In genomic region chr7:154953006-154953684, GRCh38 we compare ENCODE assay signal across 8 cellular contexts. TPM values are rescaled to one million over a fixed set of nuclear protein-coding genes. Genes with fewer than 3 reads are reported as not detected.
DNase-seq lines count a peak whose midpoint lies in the region; ATAC-seq and TF ChIP-seq lines count a peak whose summit lies in the region.

No MANE protein-coding gene starts in this region.

- no peak overlapping the region for H3K9ac ChIP-seq in SK-N-SH

- WGBS in SK-N-SH (ENCODE audit: low lambda C conversion rate), result 85% methylated on average over 9 of the region's 9 CpGs

- TF ChIP-seq CTCF in C4-2B (conservative IDR thresholded peaks at IDR 0.05) (peak; percentile 93), SK-N-SH (IDR thresholded peaks at IDR 0.05) (peak; percentile 86)

- H3K27ac ChIP-seq in C4-2B (no peak overlapping the region), SK-N-SH (ENCODE audit: low read depth in 2 of 2, low read length in 1 of 2) (no peak overlapping the region)

- peak; percentile 48 for TF ChIP-seq RAD21 in SK-N-SH (IDR thresholded peaks at IDR 0.05; ENCODE audit: low read length)

- H3K36me3 ChIP-seq in SK-N-SH (replicated peaks in 1 of 2; ENCODE audit: control insufficient read depth in 1 of 2, insufficient read depth in 2 of 2, low read length in 1 of 2), result peaks cover 73 to 80% of the 10 kb centered on the region in 2 experiments

- no peaks in the 10 kb centered on the region for H3K9me2 ChIP-seq in SK-N-SH

- no peaks in the 10 kb centered on the region for H3K79me2 ChIP-seq in SK-N-SH (ENCODE audit: insufficient read depth)

- no peak overlapping the region; a peak in 1 of 4 replicates for H3K4me3 ChIP-seq in SK-N-SH (ENCODE audit: low read depth in 2 of 2, low read length in 1 of 2)

- H3K27me3 ChIP-seq in SK-N-SH (ENCODE audit: insufficient read depth), result no peaks in the 10 kb centered on the region

- H3K4me1 ChIP-seq in SK-N-SH (ENCODE audit: control insufficient read depth in 1 of 2, insufficient read depth in 2 of 2, low read depth in 1 of 2, low read length in 1 of 2), result no peaks in the 10 kb centered on the region

- no peak overlapping the region for H3K4me2 ChIP-seq in SK-N-SH

- POLR2A ChIA-PET in SK-N-SH (lab: Yijun Ruan, JAX), result no interaction called here

- H4K20me1 ChIP-seq in SK-N-SH (ENCODE audit: insufficient read depth), result no peaks in the 10 kb centered on the region

- H3K9me3 ChIP-seq in SK-N-SH, result no peaks in the 10 kb centered on the region

- DNase-seq in HCEC 1CT (peak; percentile 47), SK-N-SH (peak; percentile 63), amniotic epithelial cell (ENCODE audit: low read depth) (peak; percentile 35), islet precursor cell (peak; percentile 75)
- DNase-seq in stimulated activated CD4-positive, alpha-beta T cell treated with anti-CD3 and anti-CD28 coated beads, TNF-alpha, amount 100 ng/mL, for 1 hour (ENCODE audit: low read depth in 3 of 3, low spot score in 1 of 3), result peak; percentile 31 to 65 (median 34)

- no peak for TF ChIP-seq EP300 in SK-N-SH (IDR thresholded peaks at IDR 0.05; ENCODE audit: borderline replicate concordance in 1 of 2, low read depth in 1 of 2, low read length in 1 of 2)

- H3F3A ChIP-seq in SK-N-SH (replicated peaks; ENCODE audit: insufficient read depth), result peaks cover 6% of the 10 kb centered on the region

- CTCF ChIA-PET in SK-N-SH (lab: Yijun Ruan, JAX), result interaction anchor here (0.7 to 17.6 kb wide), 26 partner anchors 10 to 452 kb away, joined by 3 to 153 read pairs (median 4); no protein-coding TSS in a partner anchor

- ATAC-seq in GM21367 (IDR thresholded peaks at IDR 0.05; ENCODE audit: unreplicated experiment) (no peak), GM18517 (IDR thresholded peaks at IDR 0.05; ENCODE audit: unreplicated experiment) (no peak)

- no peak overlapping the region for H2AFZ ChIP-seq in SK-N-SH (ENCODE audit: low read depth)

TF ChIP-seq in SK-N-SH, 30 proteins besides CTCF, POLR2A, EP300 and RAD21:
- TF ChIP-seq SMC3 (IDR thresholded peaks at IDR 0.05; ENCODE audit: low read depth, low read length) (peak; percentile 53; the same call in 1 of the 2 replicates), CHD2 (IDR thresholded peaks at IDR 0.05; ENCODE audit: low read length, partially characterized antibody) (no peak), RCOR1 (IDR thresholded peaks at IDR 0.05; ENCODE audit: low read length) (no peak)

RNA-seq across cellular contexts. Expression of gene PAXIP1, which starts 49.8 kb away (rescaled TPM):
- polyA plus RNA-seq in SK-N-SH (2012; rRNA removed), result 9.2 and 9.3 TPM in 2 replicates
- 7.6 and 8.6 TPM in 2 replicates for polyA plus RNA-seq in SK-N-SH (2012; cell fraction: cytosol; rRNA removed)
- polyA plus RNA-seq in SK-N-SH (2012; cell fraction: nucleus; rRNA removed), result 16.2 and 20.8 TPM in 2 replicates
